In the genomic region with DNA sequence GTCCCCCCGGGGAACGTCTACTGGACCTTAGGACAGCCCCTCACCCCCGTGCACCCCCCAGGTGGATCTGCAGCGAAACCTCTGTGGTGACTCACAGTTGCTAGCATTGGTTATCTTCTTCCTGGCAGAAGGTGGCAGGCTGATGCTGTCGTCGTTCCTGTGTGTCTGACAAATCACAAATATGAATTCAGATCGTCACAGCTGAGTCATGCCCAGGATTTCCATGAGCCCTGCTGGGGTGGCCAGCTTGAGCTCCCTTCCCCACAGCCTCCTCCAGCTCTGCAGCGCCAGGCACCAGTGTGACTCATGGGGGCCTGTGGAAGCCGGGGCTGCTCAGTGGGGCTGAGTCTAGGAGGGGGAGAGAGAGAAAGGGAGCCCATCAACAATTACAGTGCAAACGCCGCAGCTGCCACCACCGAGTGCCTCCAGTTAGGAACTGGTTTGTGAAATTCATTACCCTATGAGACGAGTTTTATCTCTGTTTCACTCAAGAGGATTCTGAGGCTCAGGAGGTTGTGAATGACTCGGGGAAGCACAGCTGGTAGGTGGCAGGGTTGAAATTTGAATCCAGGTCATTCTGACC, we compare ENCODE assay signal across 8 cellular contexts.
DNase-seq lines count a peak whose midpoint lies in the region; TF ChIP-seq lines count a peak whose summit lies in the region.

No MANE protein-coding gene starts in this region.

- no peaks in the 10 kb centered on the region for H4K20me1 ChIP-seq in GM23248 (ENCODE audit: insufficient read depth)

- TF ChIP-seq CTCF in ovary (IDR thresholded peaks at IDR 0.05) (no peak), thyroid gland (IDR thresholded peaks at IDR 0.05) (no peak)

- H3K27me3 ChIP-seq in GM23248 (replicated peaks; ENCODE audit: insufficient read depth) (no peaks in the 10 kb centered on the region), ovary (no peaks in the 10 kb centered on the region), thyroid gland (no peaks in the 10 kb centered on the region)

- peaks cover 11% of the 10 kb centered on the region; the same call in 1 of the 2 replicates for H3F3A ChIP-seq in GM23248 (ENCODE audit: insufficient read depth)

- in situ Hi-C loops in GM23248 (cut with MboI), result no loop called here

- peak overlapping the region; percentile 99 for H3K27ac ChIP-seq in GM23248
- peak overlapping the region in 1 of 2 donors; percentile 88 for H3K27ac ChIP-seq in ovary
- H3K27ac ChIP-seq in thyroid gland, result peak overlapping the region; percentile 45 to 87 (median 80)

- H3K4me3 ChIP-seq in GM23248 (peak overlapping the region; percentile 81), ovary (peak overlapping the region; percentile 42), thyroid gland (replicated peaks in 1 of 3) (peak overlapping the region; percentile 16 to 72 (median 29))

- peak overlapping the region; percentile 91 for H3K9ac ChIP-seq in GM23248

- no peaks in the 10 kb centered on the region for H3K36me3 ChIP-seq in GM23248 (ENCODE audit: low read depth)
- H3K36me3 ChIP-seq in ovary, result no peaks in the 10 kb centered on the region
- no peaks in the 10 kb centered on the region for H3K36me3 ChIP-seq in thyroid gland

- H3K9me2 ChIP-seq in GM23248 (ENCODE audit: insufficient read depth), result no peaks in the 10 kb centered on the region

- intact Hi-C loops in ovary (cut with DNase I), result loop anchor here in 2 of 4 donors (5.0 kb wide), 2 partner anchors 197 to 297 kb away; partner anchors contain the start of genes DYRK1A (in 1 of the 2) and VPS26C (in 1 of the 2)
- intact Hi-C loops in thyroid gland (cut with DNase I), result loop anchor here (10.0 kb wide), 2 partner anchors 200 to 300 kb away; partner anchors contain the start of genes DYRK1A and VPS26C

- H2AFZ ChIP-seq in GM23248, result peak overlapping the region; percentile 89

- H3K4me1 ChIP-seq in GM23248 (ENCODE audit: insufficient read depth) (peaks cover 6% of the 10 kb centered on the region), ovary (ENCODE audit: insufficient read depth) (peaks cover 4% of the 10 kb centered on the region), thyroid gland (peaks cover 13 to 19% of the 10 kb centered on the region in 2 donors)

- no peaks in the 10 kb centered on the region for H3K79me2 ChIP-seq in GM23248 (ENCODE audit: insufficient read depth)

- no peaks in the 10 kb centered on the region for H3K9me3 ChIP-seq in GM23248 (ENCODE audit: low read depth)
- no peaks in the 10 kb centered on the region for H3K9me3 ChIP-seq in ovary
- no peaks in the 10 kb centered on the region for H3K9me3 ChIP-seq in thyroid gland

- 2 to 4% methylated on average over 12 to 14 of the region's 14 CpGs for WGBS in GM23248 (ENCODE audit: low coverage in 1 of 2, low lambda C conversion rate in 2 of 2, missing lambda C conversion rate in 2 of 2), 2 experiments
- WGBS in ovary, 3 donors, result 20 to 26% (median 24%) methylated on average over 14 of the region's 14 CpGs
- WGBS in thyroid gland, 2 donors, result 22 to 35% methylated on average over 12 to 13 of the region's 14 CpGs

- TF ChIP-seq POLR2A in ovary (IDR thresholded peaks at IDR 0.05) (no peak), thyroid gland (IDR thresholded peaks at IDR 0.05) (no peak)

- TF ChIP-seq EP300 in ovary (IDR thresholded peaks at IDR 0.05), result no peak

- peak overlapping the region; percentile 85 for H3K4me2 ChIP-seq in GM23248 (ENCODE audit: unreplicated experiment)

- DNase-seq in DMS53 treated with DMSO at 0.1 percent for 48 hours (lab: John Stamatoyannopoulos, UW; ENCODE audit: unreplicated experiment) (peak; percentile 74), GM23248 (peak; percentile 99), LHCN-M2 (ENCODE audit: low read depth) (peak; percentile 99), SIG-M5 (lab: John Stamatoyannopoulos, UW) (peak; percentile 91), glomerular visceral epithelial cell (ENCODE audit: extremely low spot score) (peak; percentile 97), ovary (peak; percentile 55 to 75 (median 66)), thyroid gland (peak; percentile 38 to 47)
- peak; percentile 89 for DNase-seq in activated naive CD4-positive, alpha-beta T cell treated with anti-CD3 and anti-CD28 coated beads, Interleukin-2, amount 50 U/mL, for 16 hours

Comparison
In these comparisons a context has a peak if more than half of its experiments do, and no peak if none do; other contexts are left out.
1. DNase-seq: peak in every context shown above with its lines; median percentile 99 in GM23248; 99 in LHCN-M2; 97 in glomerular visceral epithelial cell; 91 in SIG-M5; 89 in activated naive CD4-positive, alpha-beta T cell treated with anti-CD3 and anti-CD28 coated beads, Interleukin-2, amount 50 U/mL, for 16 hours; 74 in DMS53 treated with DMSO at 0.1 percent for 48 hours; 66 in ovary; 42 in thyroid gland.
2. H3K4me3 ChIP-seq: peak in every context shown above with its lines; median percentile 81 in GM23248; 42 in ovary; 29 in thyroid gland.